ENCODE assay signal across 8 cellular contexts in genomic region chr4:174318829-174319764, GRCh38. TPM values are rescaled to one million over a fixed set of nuclear protein-coding genes. Genes with fewer than 3 reads are reported as not detected.
DNase-seq lines count a peak whose midpoint lies in the region; ATAC-seq and TF ChIP-seq lines count a peak whose summit lies in the region.

No MANE protein-coding gene starts in this region.

- TF ChIP-seq CTCF in OCI-LY7 (conservative IDR thresholded peaks at IDR 0.05; ENCODE audit: low read length) (peak; percentile 97), fibroblast of lung (conservative IDR thresholded peaks at IDR 0.05 in 1 of 2, IDR thresholded peaks at IDR 0.05 in 1 of 2; ENCODE audit: low read depth in 1 of 2, low read length in 2 of 2) (peak in 1 of 2 donors; percentile 62), retinal pigment epithelial cell (conservative IDR thresholded peaks at IDR 0.05; ENCODE audit: low read depth, low read length) (peak; percentile 67)

- H2AFZ ChIP-seq in OCI-LY7 (ENCODE audit: low read length) = no peak overlapping the region
- no peak overlapping the region for H2AFZ ChIP-seq in fibroblast of lung (ENCODE audit: low read length)

- H3K79me2 ChIP-seq in OCI-LY7 (ENCODE audit: insufficient read depth, low read depth, low read length) (no peaks in the 10 kb centered on the region), fibroblast of lung (ENCODE audit: control insufficient read depth, insufficient read depth, low read length) (no peaks in the 10 kb centered on the region)

- intact Hi-C loops in OCI-LY7 (cut with micrococcal nuclease; ENCODE audit: unreplicated experiment) = loop anchor here (1.0 to 5.0 kb wide), 2 partner anchors 97 to 812 kb away; no protein-coding TSS in a partner anchor

- H3K4me3 ChIP-seq in OCI-LY7 (ENCODE audit: low read depth, low read length, poor library complexity, severe bottlenecking) (no peak overlapping the region), fibroblast of lung (replicated peaks in 1 of 4; ENCODE audit: control extremely low read depth in 1 of 4, insufficient read depth in 1 of 4, low read depth in 3 of 4, low read length in 4 of 4) (no peak overlapping the region), retinal pigment epithelial cell (ENCODE audit: low read length) (no peak overlapping the region)

- H3K9ac ChIP-seq in fibroblast of lung (ENCODE audit: insufficient read depth, low read length) = no peak overlapping the region

- H3K27ac ChIP-seq in OCI-LY7 (ENCODE audit: low read depth, low read length, poor library complexity, severe bottlenecking) (no peak overlapping the region), fibroblast of lung (ENCODE audit: insufficient read depth, low read length) (no peak overlapping the region)

- H3K9me2 ChIP-seq in OCI-LY7 (ENCODE audit: insufficient read depth, low read length) = no peaks in the 10 kb centered on the region

- H3K27me3 ChIP-seq in fibroblast of lung (ENCODE audit: control insufficient read depth, insufficient read depth, low read length) = no peaks in the 10 kb centered on the region

- no peaks in the 10 kb centered on the region for H4K20me1 ChIP-seq in OCI-LY7 (ENCODE audit: insufficient read depth, low read length)
- no peaks in the 10 kb centered on the region for H4K20me1 ChIP-seq in fibroblast of lung (ENCODE audit: control insufficient read depth, extremely low read depth, insufficient read depth, low read length)

- no peaks in the 10 kb centered on the region for H3K9me3 ChIP-seq in OCI-LY7 (ENCODE audit: low read length)
- H3K9me3 ChIP-seq in fibroblast of lung (ENCODE audit: control insufficient read depth, insufficient read depth, low read depth, low read length) = no peaks in the 10 kb centered on the region

- POLR2A ChIA-PET in OCI-LY7 (lab: Charles Lee) = interaction anchor here (0.6 to 1.0 kb wide), 5 partner anchors 8 to 875 kb away, joined by 3 to 4 read pairs (median 3); no protein-coding TSS in a partner anchor

- CTCF ChIA-PET in OCI-LY7 (lab: Charles Lee; ENCODE audit: unreplicated experiment) = interaction anchor here (1.0 kb wide), 1 partner anchor 99 kb away, joined by 3 read pairs; no protein-coding TSS in a partner anchor

- DNase-seq in D341Med (ENCODE audit: low spot score) (peak; percentile 22), OCI-LY7 (ENCODE audit: low spot score) (peak; percentile 50), fibroblast of lung (ENCODE audit: low read depth in 2 of 2) (peak; percentile 36 to 69), retinal pigment epithelial cell (ENCODE audit: low read depth) (no peak)
- no peak for DNase-seq in activated CD4-positive, alpha-beta T cell treated with anti-CD3 and anti-CD28 coated beads for 48 hours

- BruUV-seq in OCI-LY7 (replicated peaks; lab: Mats Ljungman, UMichigan) = TSS peak; percentile 24

- no peaks in the 10 kb centered on the region for H3K4me1 ChIP-seq in OCI-LY7 (ENCODE audit: insufficient read depth, low read length, poor library complexity, severe bottlenecking)
- H3K4me1 ChIP-seq in fibroblast of lung (ENCODE audit: control insufficient read depth, extremely low read depth, insufficient read depth, low read length) = no peaks in the 10 kb centered on the region

- peak; percentile 41 for ATAC-seq in GM21619 (IDR thresholded peaks at IDR 0.05; ENCODE audit: unreplicated experiment)
- no peak for ATAC-seq in GM21825 (IDR thresholded peaks at IDR 0.05; ENCODE audit: unreplicated experiment)
- no peak for ATAC-seq in HG03521 (IDR thresholded peaks at IDR 0.05; ENCODE audit: unreplicated experiment)

- H3K36me3 ChIP-seq in OCI-LY7 (ENCODE audit: insufficient read depth, low read length) (peaks cover 17% of the 10 kb centered on the region; the same call in 1 of the 2 replicates), fibroblast of lung (ENCODE audit: control insufficient read depth, insufficient read depth, low read length) (no peaks in the 10 kb centered on the region)

- no peak overlapping the region for H3K4me2 ChIP-seq in OCI-LY7 (ENCODE audit: low read length)
- H3K4me2 ChIP-seq in fibroblast of lung (ENCODE audit: extremely low read depth, insufficient read depth, low read length) = no peak overlapping the region

RNA-seq across cellular contexts. Expression of gene CEP44, which starts 35.4 kb away (rescaled TPM):
- 27.9 and 29.2 TPM in 2 replicates for total RNA-seq in OCI-LY7 (2014; rRNA removed; shearing (Covaris generic))
- total RNA-seq in OCI-LY7 (2022) (32.4 and 41.0 TPM in 2 replicates), fibroblast of lung (12.6 and 13.5 TPM in 2 replicates)
- 6.7 and 7.3 TPM in 2 replicates for polyA plus RNA-seq in fibroblast of lung
- 4.6 and 4.9 TPM in 2 replicates for polyA plus RNA-seq in fibroblast of lung (2012)
- polyA minus RNA-seq in fibroblast of lung (ENCODE audit: low replicate concordance) = 1.1 and 1.6 TPM in 2 replicates

RNA-seq across cellular contexts. Expression of gene FBXO8, which starts 35.6 kb away (rescaled TPM):
- total RNA-seq in OCI-LY7 (2014; rRNA removed; shearing (Covaris generic)) = 11.0 and 12.6 TPM in 2 replicates
- total RNA-seq in OCI-LY7 (2022) (12.7 and 13.5 TPM in 2 replicates), fibroblast of lung (37.5 and 46.1 TPM in 2 replicates)
- 15.3 and 26.7 TPM in 2 replicates for polyA plus RNA-seq in fibroblast of lung
- 12.8 and 18.4 TPM in 2 replicates for polyA plus RNA-seq in fibroblast of lung (2012)
- 5.0 and 5.2 TPM in 2 replicates for polyA minus RNA-seq in fibroblast of lung (ENCODE audit: low replicate concordance)

Comparison
In these comparisons a context has a peak if more than half of its experiments do, and no peak if none do; other contexts are left out.
1. DNase-seq: peak in D341Med (single experiment), OCI-LY7 (single experiment) and fibroblast of lung (2 of 2); none in retinal pigment epithelial cell (single experiment) and activated CD4-positive, alpha-beta T cell treated with anti-CD3 and anti-CD28 coated beads for 48 hours (single experiment).